In genomic region chr15:48671381-48672022, GRCh38 we compare ENCODE assay signal across 1 cellular context.
TF ChIP-seq lines count a peak whose summit lies in the region.

No MANE protein-coding gene starts in this region.

TF ChIP-seq in K562, 482 proteins besides CTCF, POLR2A, EP300 and RAD21 (continued from another document):
- TF ChIP-seq ZBTB5 (IDR thresholded peaks at IDR 0.05): no peak
- TF ChIP-seq, protein P1, sequence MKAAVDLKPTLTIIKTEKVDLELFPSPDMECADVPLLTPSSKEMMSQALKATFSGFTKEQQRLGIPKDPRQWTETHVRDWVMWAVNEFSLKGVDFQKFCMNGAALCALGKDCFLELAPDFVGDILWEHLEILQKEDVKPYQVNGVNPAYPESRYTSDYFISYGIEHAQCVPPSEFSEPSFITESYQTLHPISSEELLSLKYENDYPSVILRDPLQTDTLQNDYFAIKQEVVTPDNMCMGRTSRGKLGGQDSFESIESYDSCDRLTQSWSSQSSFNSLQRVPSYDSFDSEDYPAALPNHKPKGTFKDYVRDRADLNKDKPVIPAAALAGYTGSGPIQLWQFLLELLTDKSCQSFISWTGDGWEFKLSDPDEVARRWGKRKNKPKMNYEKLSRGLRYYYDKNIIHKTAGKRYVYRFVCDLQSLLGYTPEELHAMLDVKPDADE (conservative IDR thresholded peaks at IDR 0.05; ENCODE audit: control insufficient read depth, low read depth, low read length): no peak
- TF ChIP-seq C11orf30 (IDR thresholded peaks at IDR 0.05; ENCODE audit: low read depth): peak; percentile 60
- TF ChIP-seq ZNF436 (CRISPR knock-in tag; IDR thresholded peaks at IDR 0.05): no peak
- TF ChIP-seq, protein P2, sequence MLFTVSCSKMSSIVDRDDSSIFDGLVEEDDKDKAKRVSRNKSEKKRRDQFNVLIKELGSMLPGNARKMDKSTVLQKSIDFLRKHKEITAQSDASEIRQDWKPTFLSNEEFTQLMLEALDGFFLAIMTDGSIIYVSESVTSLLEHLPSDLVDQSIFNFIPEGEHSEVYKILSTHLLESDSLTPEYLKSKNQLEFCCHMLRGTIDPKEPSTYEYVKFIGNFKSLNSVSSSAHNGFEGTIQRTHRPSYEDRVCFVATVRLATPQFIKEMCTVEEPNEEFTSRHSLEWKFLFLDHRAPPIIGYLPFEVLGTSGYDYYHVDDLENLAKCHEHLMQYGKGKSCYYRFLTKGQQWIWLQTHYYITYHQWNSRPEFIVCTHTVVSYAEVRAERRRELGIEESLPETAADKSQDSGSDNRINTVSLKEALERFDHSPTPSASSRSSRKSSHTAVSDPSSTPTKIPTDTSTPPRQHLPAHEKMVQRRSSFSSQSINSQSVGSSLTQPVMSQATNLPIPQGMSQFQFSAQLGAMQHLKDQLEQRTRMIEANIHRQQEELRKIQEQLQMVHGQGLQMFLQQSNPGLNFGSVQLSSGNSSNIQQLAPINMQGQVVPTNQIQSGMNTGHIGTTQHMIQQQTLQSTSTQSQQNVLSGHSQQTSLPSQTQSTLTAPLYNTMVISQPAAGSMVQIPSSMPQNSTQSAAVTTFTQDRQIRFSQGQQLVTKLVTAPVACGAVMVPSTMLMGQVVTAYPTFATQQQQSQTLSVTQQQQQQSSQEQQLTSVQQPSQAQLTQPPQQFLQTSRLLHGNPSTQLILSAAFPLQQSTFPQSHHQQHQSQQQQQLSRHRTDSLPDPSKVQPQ (CRISPR knock-in tag; IDR thresholded peaks at IDR 0.05; ENCODE audit: borderline replicate concordance): no peak
- 0 out of 2 replicates have a peak, but pooled peaks have one; percentile 9 for TF ChIP-seq JUN (IDR thresholded peaks at IDR 0.05; ENCODE audit: borderline replicate concordance, low read depth, low read length)
- TF ChIP-seq JUN (CRISPR knock-in tag; IDR thresholded peaks at IDR 0.05; ENCODE audit: borderline replicate concordance): no peak
- peak; percentile 15; the same call in 1 of the 2 replicates for TF ChIP-seq MAFF (IDR thresholded peaks at IDR 0.05; ENCODE audit: low read length)
- no peak for TF ChIP-seq IRF1 (CRISPR knock-in tag; IDR thresholded peaks at IDR 0.05; ENCODE audit: borderline replicate concordance)
- no peak for TF ChIP-seq FOXP4 (CRISPR knock-in tag; IDR thresholded peaks at IDR 0.05; ENCODE audit: borderline replicate concordance)
- peak; percentile 57; the same call in 1 of the 2 replicates for TF ChIP-seq MAFG (tag; conservative IDR thresholded peaks at IDR 0.05)
- TF ChIP-seq SMARCA4 (IDR thresholded peaks at IDR 0.05): peak; percentile 41; the same call in 1 of the 2 replicates
- TF ChIP-seq, protein P3, sequence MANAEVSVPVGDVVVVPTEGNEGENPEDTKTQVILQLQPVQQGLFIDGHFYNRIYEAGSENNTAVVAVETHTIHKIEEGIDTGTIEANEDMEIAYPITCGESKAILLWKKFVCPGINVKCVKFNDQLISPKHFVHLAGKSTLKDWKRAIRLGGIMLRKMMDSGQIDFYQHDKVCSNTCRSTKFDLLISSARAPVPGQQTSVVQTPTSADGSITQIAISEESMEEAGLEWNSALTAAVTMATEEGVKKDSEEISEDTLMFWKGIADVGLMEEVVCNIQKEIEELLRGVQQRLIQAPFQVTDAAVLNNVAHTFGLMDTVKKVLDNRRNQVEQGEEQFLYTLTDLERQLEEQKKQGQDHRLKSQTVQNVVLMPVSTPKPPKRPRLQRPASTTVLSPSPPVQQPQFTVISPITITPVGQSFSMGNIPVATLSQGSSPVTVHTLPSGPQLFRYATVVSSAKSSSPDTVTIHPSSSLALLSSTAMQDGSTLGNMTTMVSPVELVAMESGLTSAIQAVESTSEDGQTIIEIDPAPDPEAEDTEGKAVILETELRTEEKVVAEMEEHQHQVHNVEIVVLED (CRISPR knock-in tag; IDR thresholded peaks at IDR 0.05): no peak
- no peak for TF ChIP-seq ELK3 (CRISPR knock-in tag; IDR thresholded peaks at IDR 0.05)
- no peak for TF ChIP-seq CBX1 (IDR thresholded peaks at IDR 0.05; ENCODE audit: low read depth)
- no peak for TF ChIP-seq MCM2 (IDR thresholded peaks at IDR 0.05; ENCODE audit: low read depth)
- TF ChIP-seq HOXB6 (CRISPR knock-in tag; IDR thresholded peaks at IDR 0.05; ENCODE audit: borderline replicate concordance): no peak
- TF ChIP-seq ZNF311 (CRISPR knock-in tag; IDR thresholded peaks at IDR 0.05): no peak
- no peak for TF ChIP-seq LCOR (CRISPR knock-in tag; IDR thresholded peaks at IDR 0.05)
